Comparison of ENCODE assay signal across 8 cellular contexts in genomic region chr11:57322881-57323467, GRCh38. TPM values are rescaled to one million over a fixed set of nuclear protein-coding genes. Genes with fewer than 3 reads are reported as not detected.
DNase-seq lines count a peak whose midpoint lies in the region; ATAC-seq and TF ChIP-seq lines count a peak whose summit lies in the region.

No MANE protein-coding gene starts in this region.

- peaks cover 0 to 24% (median 9%) of the 10 kb centered on the region in 3 donors for H3K36me3 Mint-ChIP-seq in naive thymus-derived CD8-positive, alpha-beta T cell

- H3K4me1 ChIP-seq in Karpas-422 (ENCODE audit: low read length) (peaks cover 46% of the 10 kb centered on the region), colonic mucosa (peaks cover 4% of the 10 kb centered on the region)

- H3K79me2 ChIP-seq in Karpas-422 (ENCODE audit: low read length): peaks cover 33% of the 10 kb centered on the region

- peak overlapping the region; percentile 88 for H3K4me2 ChIP-seq in Karpas-422 (ENCODE audit: low read depth, low read length, poor library complexity, severe bottlenecking)

- no peak overlapping the region for H2AFZ ChIP-seq in Karpas-422 (ENCODE audit: low read length)

- peak overlapping the region; percentile 77 to 94 (median 88) for H3K4me3 Mint-ChIP-seq in naive thymus-derived CD8-positive, alpha-beta T cell

- H3K4me3 ChIP-seq in AG04449 (ENCODE audit: low read depth, low read length) (peak overlapping the region; percentile 90), Karpas-422 (ENCODE audit: low read length) (peak overlapping the region; percentile 71; the same call in 1 of the 2 replicates), colonic mucosa (peak overlapping the region; percentile 74)

- TF ChIP-seq CTCF in AG04449 (IDR thresholded peaks at IDR 0.05; ENCODE audit: insufficient read depth, low read length, missing control alignments): no peak
- TF ChIP-seq CTCF in colonic mucosa (IDR thresholded peaks at IDR 0.05): no peak

- peaks cover 6% of the 10 kb centered on the region; the same call in 1 of the 2 replicates for H3K36me3 ChIP-seq in Karpas-422 (ENCODE audit: insufficient read depth, low read length)
- H3K36me3 ChIP-seq in colonic mucosa: peaks cover under 1% of the 10 kb centered on the region

- H3K27me3 Mint-ChIP-seq in naive thymus-derived CD8-positive, alpha-beta T cell: no peaks in the 10 kb centered on the region

- no peaks in the 10 kb centered on the region for H3K9me2 ChIP-seq in Karpas-422 (replicated peaks; ENCODE audit: insufficient read depth, low read length)

- CTCF ChIA-PET in AG04449 (lab: Yijun Ruan, JAX): interaction anchor here (0.8 to 3.1 kb wide), 5 partner anchors 11 to 482 kb away, joined by 3 to 17 read pairs (median 4); no protein-coding TSS in a partner anchor

- no peaks in the 10 kb centered on the region for H3K27me3 ChIP-seq in Karpas-422 (ENCODE audit: low read length)
- H3K27me3 ChIP-seq in colonic mucosa: no peaks in the 10 kb centered on the region

- no peaks in the 10 kb centered on the region for H3K9me3 Mint-ChIP-seq in naive thymus-derived CD8-positive, alpha-beta T cell

- H3K9me3 ChIP-seq in Karpas-422 (ENCODE audit: low read length) (no peaks in the 10 kb centered on the region), colonic mucosa (no peaks in the 10 kb centered on the region)

- H3K9ac ChIP-seq in Karpas-422 (ENCODE audit: low read length) (peak overlapping the region; percentile 80; the same call in 1 of the 2 replicates), colonic mucosa (ENCODE audit: low read depth in 2 of 2, low read length in 2 of 2) (peak overlapping the region; percentile 86 to 93)

- H3K27ac ChIP-seq in Karpas-422 (ENCODE audit: low read length): no peak overlapping the region
- H3K27ac ChIP-seq in colonic mucosa: peak overlapping the region; percentile 98

- intact Hi-C loops in colonic mucosa (cut with DNase I): no loop called here

- peaks cover 39 to 51% (median 44%) of the 10 kb centered on the region in 4 donors for H3K4me1 Mint-ChIP-seq in naive thymus-derived CD8-positive, alpha-beta T cell

- H4K20me1 ChIP-seq in Karpas-422 (ENCODE audit: insufficient read depth, low read depth, low read length): no peaks in the 10 kb centered on the region

- no peak for DNase-seq in AG04449 (ENCODE audit: low read depth, low spot score)
- no peak for DNase-seq in Karpas-422
- DNase-seq in colonic mucosa: no peak
- DNase-seq in naive thymus-derived CD8-positive, alpha-beta T cell: no peak
- no peak for DNase-seq in NCI-H774 (lab: John Stamatoyannopoulos, UW)
- no peak for DNase-seq in anterior cingulate cortex (lab: John Stamatoyannopoulos, UW)

- ATAC-seq in naive thymus-derived CD8-positive, alpha-beta T cell: no peak
- ATAC-seq in HG03460 (IDR thresholded peaks at IDR 0.05; ENCODE audit: unreplicated experiment): no peak
- no peak for ATAC-seq in HG03571 (IDR thresholded peaks at IDR 0.05; ENCODE audit: unreplicated experiment)

- peak overlapping the region; percentile 49 to 93 (median 83) for H3K27ac Mint-ChIP-seq in naive thymus-derived CD8-positive, alpha-beta T cell

- POLR2A ChIA-PET in AG04449 (lab: Yijun Ruan, JAX): interaction anchor here (0.9 to 3.5 kb wide), 4 partner anchors 11 to 74 kb away, joined by 3 to 38 read pairs (median 4); partner anchors contain the start of gene SSRP1
- POLR2A ChIA-PET in naive thymus-derived CD8-positive, alpha-beta T cell (lab: Charles Lee): interaction anchor here (4.8 kb wide), 1 partner anchor 13 kb away, joined by 96 read pairs; the partner anchor contains the start of genes P2RX3 and SSRP1

RNA-seq across cellular contexts. Expression of gene TNKS1BP1, which starts 1.8 kb away (rescaled TPM):
- total RNA-seq in Karpas-422 (2014; rRNA removed; shearing (Covaris generic); ENCODE audit: low replicate concordance): 11.6 and 21.9 TPM in 2 replicates
- total RNA-seq in colonic mucosa: 100 to 1,000 TPM; 113 to 117 TPM
- 10 to 100 TPM; 18.8 to 20.9 TPM for total RNA-seq in naive thymus-derived CD8-positive, alpha-beta T cell
- polyA plus RNA-seq in naive thymus-derived CD8-positive, alpha-beta T cell: 1 to 10 TPM in 2 of 3 donors, under 1 TPM in 1; 0.97 to 6.7 (median 2.5) TPM

RNA-seq across cellular contexts. Expression of gene SSRP1, which starts 12.7 kb away (rescaled TPM):
- total RNA-seq in Karpas-422 (2014; rRNA removed; shearing (Covaris generic); ENCODE audit: low replicate concordance): 79.9 and 111 TPM in 2 replicates
- total RNA-seq in colonic mucosa: 100 to 1,000 TPM in 1 of 2 donors, 10 to 100 TPM in 1; 72.7 to 162 TPM
- 10 to 100 TPM; 72.7 to 74.5 TPM for total RNA-seq in naive thymus-derived CD8-positive, alpha-beta T cell
- polyA plus RNA-seq in naive thymus-derived CD8-positive, alpha-beta T cell: 10 to 100 TPM; 35.9 to 41.0 (median 38.0) TPM

RNA-seq across cellular contexts. Expression of gene P2RX3, which starts 15.2 kb away (rescaled TPM):
- total RNA-seq in Karpas-422 (2014; rRNA removed; shearing (Covaris generic); ENCODE audit: low replicate concordance): not detected in 2 replicates
- total RNA-seq in colonic mucosa: not detected
- not detected for total RNA-seq in naive thymus-derived CD8-positive, alpha-beta T cell
- not detected for polyA plus RNA-seq in naive thymus-derived CD8-positive, alpha-beta T cell

RNA-seq across cellular contexts. Expression of gene PRG3, which starts 58.0 kb away (rescaled TPM):
- total RNA-seq in Karpas-422 (2014; rRNA removed; shearing (Covaris generic); ENCODE audit: low replicate concordance): not detected in 2 replicates
- total RNA-seq in colonic mucosa: not detected
- not detected for total RNA-seq in naive thymus-derived CD8-positive, alpha-beta T cell
- polyA plus RNA-seq in naive thymus-derived CD8-positive, alpha-beta T cell: not detected
